8 cellular contexts compared by ENCODE assay signal in genomic region chr11:40306938-40307548, GRCh38.
A peak's percentile ranks its signal among the peaks of the same experiment; 100 is the strongest.
DNase-seq lines count a peak whose midpoint lies in the region; ATAC-seq, FAIRE-seq and TF ChIP-seq lines count a peak whose summit lies in the region.

No MANE protein-coding gene starts in this region.

- H3K27ac ChIP-seq in heart right ventricle (no peak overlapping the region), colonic mucosa (no peak overlapping the region), pancreas (no peak overlapping the region), gastrocnemius medialis (no peak overlapping the region)

- H3K36me3 ChIP-seq in heart right ventricle (no peaks in the 10 kb centered on the region), colonic mucosa (no peaks in the 10 kb centered on the region), pancreas (no peaks in the 10 kb centered on the region), gastrocnemius medialis (no peaks in the 10 kb centered on the region)

- DNase-seq in heart right ventricle, result no peak
- DNase-seq in Right ventricle myocardium superior, result no peak
- peak; percentile 22 for DNase-seq in NCI-H774 (lab: John Stamatoyannopoulos, UW)
- DNase-seq in colonic mucosa, result no peak
- DNase-seq in pancreas, result no peak
- DNase-seq in gastrocnemius medialis, result no peak

- WGBS in heart right ventricle, 2 donors, result 15 to 30% methylated on average over 1 of the region's 1 CpG
- 4 to 7% methylated on average over 1 of the region's 1 CpG for WGBS in pancreas, 2 donors

- no peak overlapping the region for H3K9ac ChIP-seq in colonic mucosa (ENCODE audit: low read depth in 2 of 2, low read length in 2 of 2)

- FAIRE-seq in pancreas (lab: Jason Lieb, UNC), result no peak

- in situ Hi-C loops in gastrocnemius medialis (cut with MboI; ENCODE audit: low sequenced_read_pairs in 4 of 4), result no loop called here

- no peak overlapping the region for H3K4me3 ChIP-seq in heart right ventricle
- H3K4me3 ChIP-seq in colonic mucosa, result no peak overlapping the region
- H3K4me3 ChIP-seq in pancreas, result no peak overlapping the region
- no peak overlapping the region for H3K4me3 ChIP-seq in gastrocnemius medialis

- H3K9me3 ChIP-seq in heart right ventricle, result no peaks in the 10 kb centered on the region
- H3K9me3 ChIP-seq in colonic mucosa, result no peaks in the 10 kb centered on the region
- H3K9me3 ChIP-seq in pancreas, result no peaks in the 10 kb centered on the region
- no peaks in the 10 kb centered on the region for H3K9me3 ChIP-seq in gastrocnemius medialis

- H3K27me3 ChIP-seq in heart right ventricle (no peaks in the 10 kb centered on the region), colonic mucosa (no peaks in the 10 kb centered on the region), pancreas (no peaks in the 10 kb centered on the region), gastrocnemius medialis (no peaks in the 10 kb centered on the region)

- H3K4me1 ChIP-seq in heart right ventricle (no peaks in the 10 kb centered on the region), colonic mucosa (no peaks in the 10 kb centered on the region), pancreas (no peaks in the 10 kb centered on the region), gastrocnemius medialis (no peaks in the 10 kb centered on the region)

- intact Hi-C loops in heart right ventricle (cut with DNase I), result no loop called here
- intact Hi-C loops in Right ventricle myocardium superior (cut with DNase I), result no loop called here
- intact Hi-C loops in colonic mucosa (cut with DNase I), result no loop called here
- intact Hi-C loops in pancreas (cut with DNase I), result no loop called here
- intact Hi-C loops in gastrocnemius medialis (cut with DNase I; ENCODE audit: low total_unique reads), result no loop called here

- TF ChIP-seq CTCF in heart right ventricle (IDR thresholded peaks at IDR 0.05) (peak in 7 of 9 donors; percentile 30 to 54 (median 42)), colonic mucosa (IDR thresholded peaks at IDR 0.05) (peak; percentile 36), pancreas (IDR thresholded peaks at IDR 0.05) (peak in 2 of 4 donors; percentile 20 to 40), gastrocnemius medialis (IDR thresholded peaks at IDR 0.05 in 4 of 5, conservative IDR thresholded peaks at IDR 0.05 in 1 of 5) (no peak)

- TF ChIP-seq POLR2A in gastrocnemius medialis (IDR thresholded peaks at IDR 0.05), result no peak

- ATAC-seq in heart right ventricle (no peak), Right ventricle myocardium superior (ENCODE audit: poor library complexity) (no peak), HG02610 (IDR thresholded peaks at IDR 0.05; ENCODE audit: unreplicated experiment) (peak; percentile 89), pancreas (peak in 3 of 4 donors; percentile 63 to 76 (median 73)), gastrocnemius medialis (no peak), GM19035 (IDR thresholded peaks at IDR 0.05; ENCODE audit: unreplicated experiment) (no peak)

Comparison
In these comparisons a context has a peak if more than half of its experiments do, and no peak if none do; other contexts are left out.
1. ATAC-seq: peak in HG02610 (single experiment) and pancreas (3 of 4); none in heart right ventricle (0 of 8), Right ventricle myocardium superior (single experiment), gastrocnemius medialis (0 of 2) and GM19035 (single experiment).
2. CTCF ChIP-seq: peak in heart right ventricle (7 of 9) and colonic mucosa (single experiment); none in gastrocnemius medialis (0 of 5).